ENCODE assay signal across 19 cellular contexts in the genomic region with DNA sequence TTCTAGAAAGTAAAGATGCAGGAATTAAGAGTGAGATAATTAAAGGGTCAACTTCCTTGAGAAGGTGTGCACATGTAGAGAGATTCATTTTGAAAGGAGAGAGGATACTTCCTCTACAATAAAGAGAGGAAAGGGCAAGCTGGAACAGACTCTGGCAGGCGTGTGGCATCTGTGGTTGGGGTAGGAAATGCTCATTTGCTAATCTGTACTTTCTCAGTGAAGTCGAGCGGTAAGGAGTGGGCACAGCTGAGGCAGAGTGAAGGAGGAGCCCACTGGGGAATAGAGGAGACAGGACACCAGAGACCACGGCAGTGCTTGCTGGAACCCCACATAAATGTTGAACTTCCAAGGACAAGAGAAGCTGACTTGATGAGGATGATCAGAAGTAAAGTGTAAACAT. TPM values are rescaled to one million over a fixed set of nuclear protein-coding genes. Genes with fewer than 3 reads are reported as not detected.
DNase-seq lines count a peak whose midpoint lies in the region; ATAC-seq and TF ChIP-seq lines count a peak whose summit lies in the region.
"Had no signal": no experiment of that assay in that cellular context is flagged by ENCODE, and none has a peak within 500 bp of the region (broad histone marks: within the 10 kb centered on the region; RNA-seq: fewer than 3 reads in every experiment).

No MANE protein-coding gene starts in this region.

- H3K9ac ChIP-seq in H9 (ENCODE audit: extremely low read depth, insufficient read length, low read length) (no peak overlapping the region), mammary epithelial cell (ENCODE audit: insufficient read depth, low read length) (no peak overlapping the region)
- H3K9ac ChIP-seq: neural progenitor cell had no signal

- no peak overlapping the region for H2BK5ac ChIP-seq in H9 (ENCODE audit: insufficient read length, low read length)

- no peaks in the 10 kb centered on the region for H3K79me1 ChIP-seq in H9 (ENCODE audit: insufficient read depth, low read depth, low read length, poor library complexity, severe bottlenecking)

- H3K27me3 ChIP-seq in H9 (ENCODE audit: insufficient read depth, low read length) (no peaks in the 10 kb centered on the region), mammary epithelial cell (ENCODE audit: insufficient read depth, low read length) (no peaks in the 10 kb centered on the region)
- H3K27me3 ChIP-seq: MG63, neural progenitor cell, right atrium auricular region, tibial artery had no signal

- no peak overlapping the region for H3K4ac ChIP-seq in H9 (ENCODE audit: low read depth, low read length)

- H3K9me3 Mint-ChIP-seq in H9 (no peaks in the 10 kb centered on the region), natural killer cell (no peaks in the 10 kb centered on the region)
- H3K9me3 Mint-ChIP-seq in activated T-helper 17 cell treated with anti-CD3 and anti-CD28 coated beads, Interleukin-2, amount 50 U/mL, for 72 hours, result no peaks in the 10 kb centered on the region
- H3K9me3 Mint-ChIP-seq: neural progenitor cell had no signal

- H2AFZ ChIP-seq in H9 (ENCODE audit: low read length), result no peak overlapping the region
- H2AFZ ChIP-seq in mammary epithelial cell (ENCODE audit: low read depth, low read length), result no peak overlapping the region
- H2AFZ ChIP-seq: neural progenitor cell, PC-9 had no signal

- H2AK5ac ChIP-seq in H9 (ENCODE audit: insufficient read length, low read length), result no peak overlapping the region

- no peak overlapping the region for H3K23ac ChIP-seq in H9 (ENCODE audit: insufficient read length, low read depth, low read length)

- H3K36me3 Mint-ChIP-seq in H9 (ENCODE audit: insufficient read depth in 1 of 3, low read depth in 3 of 3), result peaks cover 14 to 80% (median 57%) of the 10 kb centered on the region in 3 experiments
- peaks cover 93% of the 10 kb centered on the region for H3K36me3 Mint-ChIP-seq in activated T-helper 17 cell treated with anti-CD3 and anti-CD28 coated beads, Interleukin-2, amount 50 U/mL, for 72 hours (ENCODE audit: low read depth)
- peaks cover 60% of the 10 kb centered on the region for H3K36me3 Mint-ChIP-seq in natural killer cell

- H3K4me3 Mint-ChIP-seq in H9, result no peak overlapping the region
- H3K4me3 Mint-ChIP-seq in activated T-helper 17 cell treated with anti-CD3 and anti-CD28 coated beads, Interleukin-2, amount 50 U/mL, for 72 hours, result no peak overlapping the region
- no peak overlapping the region for H3K4me3 Mint-ChIP-seq in natural killer cell
- H3K4me3 Mint-ChIP-seq: neural progenitor cell had no signal

- no peaks in the 10 kb centered on the region for H3K23me2 ChIP-seq in H9 (ENCODE audit: insufficient read length, low read depth, low read length, poor library complexity, severe bottlenecking)

- no peak overlapping the region for H2BK12ac ChIP-seq in H9 (ENCODE audit: insufficient read length, low read depth, low read length)

- dilution Hi-C loops in mammary epithelial cell (cut with HindIII; ENCODE audit: low sequenced_read_pairs), result no loop called here

- H3K4me1 Mint-ChIP-seq in H9 (no peaks in the 10 kb centered on the region), natural killer cell (peaks cover 14 to 15% of the 10 kb centered on the region in 2 donors)
- H3K4me1 Mint-ChIP-seq in activated T-helper 17 cell treated with anti-CD3 and anti-CD28 coated beads, Interleukin-2, amount 50 U/mL, for 72 hours, result peaks cover 6% of the 10 kb centered on the region
- H3K4me1 Mint-ChIP-seq: neural progenitor cell had no signal

- H4K20me1 ChIP-seq in H9 (ENCODE audit: control insufficient read depth, insufficient read depth, insufficient read length) (no peaks in the 10 kb centered on the region), mammary epithelial cell (ENCODE audit: insufficient read depth, low read length) (no peaks in the 10 kb centered on the region)

- CTCF ChIA-PET in mammary epithelial cell (lab: Charles Lee; ENCODE audit: low non-redundant PET), result no interaction called here

- peak overlapping the region in 2 of 3 experiments; percentile 9 to 17; a peak in 2 of 7 replicates for H3K27ac Mint-ChIP-seq in H9
- H3K27ac Mint-ChIP-seq in activated T-helper 17 cell treated with anti-CD3 and anti-CD28 coated beads, Interleukin-2, amount 50 U/mL, for 72 hours, result peak overlapping the region; percentile 37
- H3K27ac Mint-ChIP-seq in natural killer cell, result peak overlapping the region; percentile 19 to 56
- H3K27ac Mint-ChIP-seq: neural progenitor cell had no signal

- H3K56ac ChIP-seq in H9 (ENCODE audit: insufficient read length, low read depth, low read length), result no peak overlapping the region

- H3K79me2 ChIP-seq in H9 (ENCODE audit: insufficient read depth, low read length) (no peaks in the 10 kb centered on the region), mammary epithelial cell (ENCODE audit: insufficient read depth, low read length) (no peaks in the 10 kb centered on the region)

- no peak overlapping the region for H3K4me3 ChIP-seq in mammary epithelial cell (replicated peaks in 1 of 3; ENCODE audit: insufficient read depth in 1 of 3, low read depth in 2 of 3, low read length in 3 of 3)
- H3K4me3 ChIP-seq: MG63, neural progenitor cell, PC-9, right atrium auricular region, tibial artery had no signal

- peak; percentile 38 for DNase-seq in NCI-H2171 treated with DMSO at 0.1 percent for 48 hours (lab: John Stamatoyannopoulos, UW)
- no peak for DNase-seq in NCI-H2171 (lab: John Stamatoyannopoulos, UW)
- no peak for DNase-seq in H9
- DNase-seq in natural killer cell, result no peak
- no peak for DNase-seq in mammary epithelial cell
- DNase-seq in NCI-H2081 (lab: John Stamatoyannopoulos, UW), result no peak
- DNase-seq: activated CD8-positive, alpha-beta memory T cell treated with anti-CD3 and anti-CD28 coated beads, Interleukin-2, amount 50 U/mL, for 48 hours; anterior cingulate cortex; MG63; NCI-H1930; NCI-H526; PC-9; tibial artery had no signal

- H3T11ph ChIP-seq in H9 (ENCODE audit: low read length), result no peak overlapping the region

- intact Hi-C loops in natural killer cell (cut with micrococcal nuclease), result no loop called here
- intact Hi-C loops in mammary epithelial cell (cut with micrococcal nuclease), result no loop called here

- no CpG with 5 or more reads among the region's 4 CpGs for WGBS in H9 (ENCODE audit: extremely low coverage, insufficient read length, low lambda C conversion rate)
- whole genome bisulfite sequencing in mammary epithelial cell (ENCODE audit: low coverage, missing lambda C conversion rate), result 94% methylated on average over 4 of the region's 4 CpGs

- peaks cover 33% of the 10 kb centered on the region for H3K36me3 ChIP-seq in mammary epithelial cell (ENCODE audit: insufficient read depth, low read length)

- H2BK120ac ChIP-seq in H9 (ENCODE audit: low read depth, low read length, poor library complexity, severe bottlenecking), result no peak overlapping the region

- H3K27ac ChIP-seq in H9 (ENCODE audit: insufficient read length, low read depth, low read length) (no peak overlapping the region), mammary epithelial cell (ENCODE audit: insufficient read depth, low read depth, low read length) (no peak overlapping the region)
- H3K27ac ChIP-seq: 22Rv1, neural progenitor cell, PC-9, right atrium auricular region, tibial artery had no signal

- TF ChIP-seq CTCF in H9 (conservative IDR thresholded peaks at IDR 0.05), result no peak
- no peak for TF ChIP-seq CTCF in natural killer cell (IDR thresholded peaks at IDR 0.05)
- no peak for TF ChIP-seq CTCF in mammary epithelial cell (conservative IDR thresholded peaks at IDR 0.05 in 1 of 2, IDR thresholded peaks at IDR 0.05 in 1 of 2; ENCODE audit: extremely low read depth in 1 of 2, insufficient read depth in 1 of 2, low read depth in 1 of 2, low read length in 2 of 2)

- H3K4me1 ChIP-seq in H9 (ENCODE audit: insufficient read depth, low read length), result no peaks in the 10 kb centered on the region
- H3K4me1 ChIP-seq in mammary epithelial cell (ENCODE audit: insufficient read depth, low read length), result no peaks in the 10 kb centered on the region
- H3K4me1 ChIP-seq: neural progenitor cell, right atrium auricular region, tibial artery had no signal

- no peak overlapping the region for H3K14ac ChIP-seq in H9 (ENCODE audit: insufficient read depth, low read length)

- H3K27me3 Mint-ChIP-seq in H9 (ENCODE audit: low read depth) (no peaks in the 10 kb centered on the region), natural killer cell (ENCODE audit: low read depth in 2 of 2) (no peaks in the 10 kb centered on the region)
- H3K27me3 Mint-ChIP-seq in activated T-helper 17 cell treated with anti-CD3 and anti-CD28 coated beads, Interleukin-2, amount 50 U/mL, for 72 hours, result no peaks in the 10 kb centered on the region

- no peak overlapping the region for H4K91ac ChIP-seq in H9 (ENCODE audit: insufficient read length, low read depth, low read length)

- no peak overlapping the region for H2BK20ac ChIP-seq in H9 (ENCODE audit: low read depth, low read length, poor library complexity, severe bottlenecking)

- in situ Hi-C loops in mammary epithelial cell (cut with MboI; ENCODE audit: low sequenced_read_pairs in 2 of 2), result no loop called here

- no peak overlapping the region for H3K18ac ChIP-seq in H9 (ENCODE audit: insufficient read length, low read depth, low read length)

- no peak overlapping the region for H3K4me2 ChIP-seq in H9 (ENCODE audit: insufficient read depth, insufficient read length, low read length)
- no peak overlapping the region for H3K4me2 ChIP-seq in mammary epithelial cell (ENCODE audit: insufficient read depth, low read depth, low read length)
- H3K4me2 ChIP-seq: neural progenitor cell, PC-9 had no signal

- H4K8ac ChIP-seq in H9 (replicated peaks; ENCODE audit: insufficient read length, low read depth, low read length), result no peak overlapping the region

- no TSS peak for BruUV-seq in mammary epithelial cell (replicated peaks; lab: Mats Ljungman, UMichigan)

- H3K9me3 ChIP-seq in H9 (ENCODE audit: control insufficient read depth, low read depth, low read length) (no peaks in the 10 kb centered on the region), mammary epithelial cell (replicated peaks; ENCODE audit: insufficient read depth, low read length) (no peaks in the 10 kb centered on the region)
- H3K9me3 ChIP-seq: MG63, right atrium auricular region, tibial artery had no signal

- no peak overlapping the region for H4K5ac ChIP-seq in H9 (ENCODE audit: insufficient read length, low read depth, low read length)

- no peak for ATAC-seq in activated T-helper 17 cell treated with anti-CD3 and anti-CD28 coated beads, Interleukin-2, amount 50 U/mL, for 72 hours (replicated peaks)
- ATAC-seq in natural killer cell (no peak), HG03354 (IDR thresholded peaks at IDR 0.05; ENCODE audit: poor library complexity, severe bottlenecking, unreplicated experiment) (no peak)

- H2BK15ac ChIP-seq in H9 (ENCODE audit: low read depth, low read length), result no peak overlapping the region

RNA-seq across cellular contexts. Expression of a gene that starts 49.1 kb away (rescaled TPM):
- total RNA-seq in H9 (2021) (72.2 and 75.1 TPM in 2 replicates), natural killer cell (not detected), mammary epithelial cell (10 to 100 TPM in 1 of 2 donors, under 1 TPM in 1; 0.67 to 75.0 TPM)
- not detected for total RNA-seq in activated T-helper 17 cell treated with anti-CD3 and anti-CD28 coated beads, Interleukin-2, amount 50 U/mL, for 72 hours
- 52.1 TPM for polyA plus RNA-seq in mammary epithelial cell
- 39.9 TPM for polyA minus RNA-seq in mammary epithelial cell
- total RNA-seq: lung microvascular endothelial cell had no signal
